In genomic region chr17:58120195-58120822, GRCh38 we compare ENCODE assay signal across 1 cellular context.
A peak's percentile ranks its signal among the peaks of the same experiment; 100 is the strongest.
TF ChIP-seq lines count a peak whose summit lies in the region.

No MANE protein-coding gene starts in this region.

TF ChIP-seq in H1, 55 proteins besides CTCF, POLR2A, EP300 and RAD21 (continued from another document):
- TF ChIP-seq SIN3A (conservative IDR thresholded peaks at IDR 0.05 in 1 of 2, IDR thresholded peaks at IDR 0.05 in 1 of 2; ENCODE audit: low read depth in 1 of 2, low read length in 2 of 2) (peak; percentile 35 to 78; a peak in 2 of 4 replicates), FOSL1 (IDR thresholded peaks at IDR 0.05; ENCODE audit: insufficient read depth, low read depth, low read length) (no peak), PHF8 (conservative IDR thresholded peaks at IDR 0.05; ENCODE audit: low read depth, low read length) (no peak), YY1 (IDR thresholded peaks at IDR 0.05; ENCODE audit: low read depth, low read length) (peak; percentile 76; the same call in 1 of the 2 replicates), CEBPB (IDR thresholded peaks at IDR 0.05; ENCODE audit: low read depth, low read length) (no peak), CREB1 (IDR thresholded peaks at IDR 0.05) (no peak), USF2 (IDR thresholded peaks at IDR 0.05; ENCODE audit: low read length) (no peak), RBBP5 (IDR thresholded peaks at IDR 0.05; ENCODE audit: borderline replicate concordance, low read depth, low read length) (no peak), BRCA1 (IDR thresholded peaks at IDR 0.05; ENCODE audit: low read depth, low read length) (no peak), MAFK (IDR thresholded peaks at IDR 0.05; ENCODE audit: low read depth, low read length) (no peak), HDAC6 (IDR thresholded peaks at IDR 0.05; ENCODE audit: low read depth, low read length) (no peak), MAX (IDR thresholded peaks at IDR 0.05) (peak; percentile 52; the same call in 1 of the 2 replicates), TAF7 (optimal IDR thresholded peaks at IDR 0.05; ENCODE audit: borderline replicate concordance, low read depth, low read length) (no peak), BACH1 (IDR thresholded peaks at IDR 0.05; ENCODE audit: low read length) (no peak), E2F6 (IDR thresholded peaks at IDR 0.05) (no peak), CHD1 (IDR thresholded peaks at IDR 0.05; ENCODE audit: low read depth, low read length) (no peak), KDM5A (IDR thresholded peaks at IDR 0.05; ENCODE audit: low read length) (no peak), JUN (IDR thresholded peaks at IDR 0.05; ENCODE audit: low read depth, low read length) (no peak), KDM4A (IDR thresholded peaks at IDR 0.05; ENCODE audit: low read depth, low read length, severe bottlenecking) (no peak), HDAC2 (IDR thresholded peaks at IDR 0.05; ENCODE audit: borderline replicate concordance in 1 of 2, low read depth in 2 of 2, low read length in 2 of 2) (no peak)
TF ChIP-seq in H1: peak in this region for 3.
